In the genomic region with DNA sequence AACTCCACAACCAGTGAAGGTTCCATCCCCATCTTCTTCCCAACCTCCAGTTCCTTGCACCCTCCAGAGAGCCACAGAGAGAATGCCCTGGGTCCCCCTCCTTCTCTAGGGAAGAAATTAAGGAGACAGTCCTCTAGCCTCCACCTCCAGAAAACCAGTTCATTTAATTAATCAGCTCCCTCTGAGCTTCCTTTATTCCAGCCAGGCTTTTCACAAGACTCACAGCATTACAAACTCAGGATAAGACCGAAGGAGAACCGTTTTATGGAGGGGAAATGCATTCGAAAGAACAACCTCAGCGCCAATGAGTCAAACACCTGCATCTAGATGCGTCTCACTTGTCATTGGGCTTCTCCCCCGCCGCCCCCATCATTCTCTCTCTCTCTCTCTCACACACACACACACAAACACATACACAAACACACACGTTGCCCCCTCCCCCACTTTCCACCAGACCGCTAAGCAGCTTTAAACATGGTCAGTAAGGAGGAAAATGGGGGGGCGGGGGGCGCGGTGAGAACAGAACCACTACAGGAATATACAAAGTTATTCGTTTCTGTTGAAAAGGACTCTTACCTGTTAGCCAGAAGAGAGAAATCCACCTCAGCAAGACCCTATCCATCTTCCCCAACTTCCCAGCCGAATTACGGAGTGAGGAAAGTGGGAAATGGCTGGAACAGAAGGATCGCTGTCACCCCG, we compare ENCODE assay signal across 8 cellular contexts. TPM values are rescaled to one million over a fixed set of nuclear protein-coding genes. Genes with fewer than 3 reads are reported as not detected.
DNase-seq lines count a peak whose midpoint lies in the region; ATAC-seq and TF ChIP-seq lines count a peak whose summit lies in the region.

No MANE protein-coding gene starts in this region.

- 8% methylated on average over 17 of the region's 17 CpGs for WGBS in smooth muscle cell (ENCODE audit: low lambda C conversion rate)

- H3K9me3 Mint-ChIP-seq in CD4-positive, alpha-beta T cell = no peaks in the 10 kb centered on the region

- H3K4me2 ChIP-seq in smooth muscle cell = peak overlapping the region; percentile 86

- no peak overlapping the region for H3K27ac ChIP-seq in CD4-positive, alpha-beta T cell (ENCODE audit: low read depth, low read length)
- H3K27ac ChIP-seq in HL-60 (replicated peaks) (no peak overlapping the region), smooth muscle cell (ENCODE audit: low read depth) (no peak overlapping the region)

- CTCF ChIA-PET in CD4-positive, alpha-beta T cell (lab: Charles Lee) = interaction anchor here (0.7 to 2.6 kb wide), 2 partner anchors 10 to 64 kb away, joined by 3 to 8 read pairs; no protein-coding TSS in a partner anchor

- no peaks in the 10 kb centered on the region for H4K20me1 ChIP-seq in smooth muscle cell (ENCODE audit: low read depth)

- H3K4me1 ChIP-seq in smooth muscle cell (ENCODE audit: low read depth) = peaks cover 24% of the 10 kb centered on the region

- H3K9me3 ChIP-seq in CD4-positive, alpha-beta T cell (ENCODE audit: control insufficient read depth, low read length) = no peaks in the 10 kb centered on the region
- H3K9me3 ChIP-seq in smooth muscle cell (replicated peaks; ENCODE audit: low read depth) = no peaks in the 10 kb centered on the region

- H3K27me3 Mint-ChIP-seq in CD4-positive, alpha-beta T cell = peaks cover 29% of the 10 kb centered on the region

- H3K4me3 ChIP-seq in HL-60 (replicated peaks; ENCODE audit: insufficient read depth, low read length) (peak overlapping the region; percentile 56), smooth muscle cell (peak overlapping the region; percentile 52)

- no peaks in the 10 kb centered on the region for H3K36me3 ChIP-seq in smooth muscle cell (ENCODE audit: low read depth)

- no peaks in the 10 kb centered on the region for H3K36me3 Mint-ChIP-seq in CD4-positive, alpha-beta T cell (ENCODE audit: low read depth)

- H3K79me2 ChIP-seq in smooth muscle cell (ENCODE audit: low read depth) = no peaks in the 10 kb centered on the region

- H3K4me3 Mint-ChIP-seq in CD4-positive, alpha-beta T cell = peak overlapping the region; percentile 84

- peaks cover 29% of the 10 kb centered on the region for H3K4me1 Mint-ChIP-seq in CD4-positive, alpha-beta T cell (ENCODE audit: low read depth)

- no peak overlapping the region for H3K9ac ChIP-seq in smooth muscle cell (ENCODE audit: low read depth)

- no peak for TF ChIP-seq CTCF in CD4-positive, alpha-beta T cell (IDR thresholded peaks at IDR 0.05)
- TF ChIP-seq CTCF in HL-60 (IDR thresholded peaks at IDR 0.05; ENCODE audit: insufficient read depth, low read length) (no peak), smooth muscle cell (IDR thresholded peaks at IDR 0.05; ENCODE audit: borderline replicate concordance, insufficient read depth, poor library complexity, severe bottlenecking) (no peak)

- DNase-seq in CD4-positive, alpha-beta T cell = peak in 3 of 10 experiments; percentile 2 to 4 (median 4)
- DNase-seq in HL-60 (ENCODE audit: low read depth in 1 of 2, low spot score in 1 of 2) (no peak), globus pallidus (ENCODE audit: low spot score) (peak; percentile 45), smooth muscle cell (lab: John Stamatoyannopoulos, UW; ENCODE audit: unreplicated experiment) (no peak), HCEC 1CT (no peak)
- DNase-seq in activated CD8-positive, alpha-beta memory T cell treated with anti-CD3 and anti-CD28 coated beads, Interleukin-2, amount 50 U/mL, for 4 hours = peak; percentile 41

- no peaks in the 10 kb centered on the region for H3F3A ChIP-seq in smooth muscle cell (ENCODE audit: low read depth)

- H3K27ac Mint-ChIP-seq in CD4-positive, alpha-beta T cell = no peak overlapping the region

- peaks cover 21% of the 10 kb centered on the region for H3K27me3 ChIP-seq in CD4-positive, alpha-beta T cell (ENCODE audit: control insufficient read depth, insufficient read depth, low read length)
- H3K27me3 ChIP-seq in HL-60 (ENCODE audit: insufficient read depth, poor library complexity, severe bottlenecking) = no peaks in the 10 kb centered on the region
- H3K27me3 ChIP-seq in smooth muscle cell (ENCODE audit: low read depth) = peaks cover 95% of the 10 kb centered on the region

- H2AFZ ChIP-seq in smooth muscle cell (ENCODE audit: low read depth) = no peak overlapping the region

- POLR2A ChIA-PET in CD4-positive, alpha-beta T cell (lab: Charles Lee) = interaction anchor here (0.6 kb wide), 1 partner anchor 60 kb away, joined by 4 read pairs; no protein-coding TSS in a partner anchor

- intact Hi-C loops in CD4-positive, alpha-beta T cell (cut with DNase I, micrococcal nuclease) = loop anchor here (5.0 to 10.0 kb wide), 3 partner anchors 57 to 83 kb away; no protein-coding TSS in a partner anchor

- ATAC-seq in CD4-positive, alpha-beta T cell (ENCODE audit: poor library complexity) = peak; percentile 22
- ATAC-seq in GM21390 (IDR thresholded peaks at IDR 0.05; ENCODE audit: unreplicated experiment) (no peak), HG03045 (IDR thresholded peaks at IDR 0.05; ENCODE audit: unreplicated experiment) (no peak)

RNA-seq across cellular contexts. Expression of a gene that starts 0.5 kb away (rescaled TPM):
- total RNA-seq in CD4-positive, alpha-beta T cell = under 1 TPM; 0.47 to 0.67 TPM
- total RNA-seq in smooth muscle cell = 0.04 and 0.22 TPM in 2 replicates
- 0.07 TPM in 1 of 2 replicates, not detected in the other for polyA plus RNA-seq in smooth muscle cell

RNA-seq across cellular contexts. Expression of a gene that starts 14.3 kb away (rescaled TPM):
- not detected for total RNA-seq in CD4-positive, alpha-beta T cell
- 0.27 TPM in 1 of 2 replicates, not detected in the other for total RNA-seq in smooth muscle cell
- 0.34 TPM in 1 of 2 replicates, not detected in the other for polyA plus RNA-seq in smooth muscle cell

Comparison
In these comparisons a context has a peak if more than half of its experiments do, and no peak if none do; other contexts are left out.
1. DNase-seq: peak in activated CD8-positive, alpha-beta memory T cell treated with anti-CD3 and anti-CD28 coated beads, Interleukin-2, amount 50 U/mL, for 4 hours (single experiment) and globus pallidus (single experiment); none in HL-60 (0 of 2), smooth muscle cell (single experiment) and HCEC 1CT (single experiment).